In genomic region chr1:168719306-168720111, GRCh38 we compare ENCODE assay signal across 11 cellular contexts. TPM values are rescaled to one million over a fixed set of nuclear protein-coding genes. Genes with fewer than 3 reads are reported as not detected.
DNase-seq lines count a peak whose midpoint lies in the region; ATAC-seq, FAIRE-seq and TF ChIP-seq lines count a peak whose summit lies in the region.
"Had no signal": no experiment of that assay in that cellular context is flagged by ENCODE, and none has a peak within 500 bp of the region (broad histone marks: within the 10 kb centered on the region; RNA-seq: fewer than 3 reads in every experiment).

No MANE protein-coding gene starts in this region.

- H3K27me3 Mint-ChIP-seq in activated T-helper 2 cell treated with anti-CD3 and anti-CD28 coated beads, Interferon-gamma antibody, Interleukin-2, Interleukin-4, amounts not matched to agents 10 μg/mL and 5 μg/mL and 100 μg/mL, durations not matched to agents 14 hours and 24 hours and 36 hours (ENCODE audit: low read depth), result peaks cover 17% of the 10 kb centered on the region
- H3K27me3 Mint-ChIP-seq in activated T-helper 1 cell treated with anti-CD3 and anti-CD28 coated beads, Interleukin-12 subunit alpha, Interleukin-12 subunit beta, Interleukin-2, Interleukin-4 antibody, amounts not matched to agents 30 ng/mL and 10 ng/mL and 1 ng/mL, durations not matched to agents 14 hours and 24 hours and 36 hours (ENCODE audit: insufficient read depth), result peaks cover 19% of the 10 kb centered on the region

- TF ChIP-seq POLR2A in GM12891 (IDR thresholded peaks at IDR 0.05; ENCODE audit: low read depth, low read length), result no peak

- H3K27ac ChIP-seq in epithelial cell of prostate, result no peak overlapping the region
- H3K27ac ChIP-seq: right lobe of liver had no signal

- H3K27ac Mint-ChIP-seq in activated T-helper 2 cell treated with anti-CD3 and anti-CD28 coated beads, Interferon-gamma antibody, Interleukin-2, Interleukin-4, amounts not matched to agents 10 μg/mL and 5 μg/mL and 100 μg/mL, durations not matched to agents 14 hours and 24 hours and 36 hours, result no peak overlapping the region
- H3K27ac Mint-ChIP-seq in activated T-helper 1 cell treated with anti-CD3 and anti-CD28 coated beads, Interleukin-12 subunit alpha, Interleukin-12 subunit beta, Interleukin-2, Interleukin-4 antibody, amounts not matched to agents 30 ng/mL and 10 ng/mL and 1 ng/mL, durations not matched to agents 14 hours and 24 hours and 36 hours, result no peak overlapping the region
- H3K27ac Mint-ChIP-seq: activated T-cell treated with anti-CD3 and anti-CD28 coated beads, Interleukin-2, amount 50 U/mL, for 24 hours; GM23338 had no signal

- DNase-seq in GM12891 (ENCODE audit: insufficient read length, low spot score) (no peak), epithelial cell of prostate (ENCODE audit: low read depth, low spot score) (peak; percentile 69), T-helper 1 cell (no peak)
- DNase-seq in activated T-helper 2 cell treated with anti-CD3 and anti-CD28 coated beads, Interferon-gamma antibody, Interleukin-2, Interleukin-4, amounts not matched to agents 10 μg/mL and 5 μg/mL and 100 μg/mL, durations not matched to agents 14 hours and 24 hours and 36 hours (ENCODE audit: low spot score), result no peak
- DNase-seq in activated T-helper 1 cell treated with anti-CD3 and anti-CD28 coated beads, Interleukin-12 subunit alpha, Interleukin-12 subunit beta, Interleukin-2, Interleukin-4 antibody, amounts not matched to agents 30 ng/mL and 10 ng/mL and 1 ng/mL, durations not matched to agents 14 hours and 24 hours and 36 hours (ENCODE audit: low spot score), result no peak
- DNase-seq in stimulated activated CD4-positive, alpha-beta T cell treated with anti-CD3 and anti-CD28 coated beads, Interleukin-4, amount 100 ng/mL, for 4 hours, result no peak
- DNase-seq: activated T-cell treated with anti-CD3 and anti-CD28 coated beads, Interleukin-2, amount 50 U/mL, for 24 hours; right lobe of liver had no signal

- no peaks in the 10 kb centered on the region for H3K4me1 Mint-ChIP-seq in activated T-helper 2 cell treated with anti-CD3 and anti-CD28 coated beads, Interferon-gamma antibody, Interleukin-2, Interleukin-4, amounts not matched to agents 10 μg/mL and 5 μg/mL and 100 μg/mL, durations not matched to agents 14 hours and 24 hours and 36 hours (ENCODE audit: low read depth)
- H3K4me1 Mint-ChIP-seq in activated T-helper 1 cell treated with anti-CD3 and anti-CD28 coated beads, Interleukin-12 subunit alpha, Interleukin-12 subunit beta, Interleukin-2, Interleukin-4 antibody, amounts not matched to agents 30 ng/mL and 10 ng/mL and 1 ng/mL, durations not matched to agents 14 hours and 24 hours and 36 hours (ENCODE audit: low read depth), result no peaks in the 10 kb centered on the region
- H3K4me1 Mint-ChIP-seq: GM23338 had no signal

- intact Hi-C loops in activated T-helper 2 cell treated with anti-CD3 and anti-CD28 coated beads, Interferon-gamma antibody, Interleukin-2, Interleukin-4, amounts not matched to agents 10 μg/mL and 5 μg/mL and 100 μg/mL, durations not matched to agents 14 hours and 24 hours and 36 hours (cut with micrococcal nuclease), result no loop called here
- intact Hi-C loops in activated T-helper 1 cell treated with anti-CD3 and anti-CD28 coated beads, Interleukin-12 subunit alpha, Interleukin-12 subunit beta, Interleukin-2, Interleukin-4 antibody, amounts not matched to agents 30 ng/mL and 10 ng/mL and 1 ng/mL, durations not matched to agents 14 hours and 24 hours and 36 hours (cut with micrococcal nuclease), result no loop called here

- ATAC-seq in GM21360 (IDR thresholded peaks at IDR 0.05; ENCODE audit: unreplicated experiment), result peak; percentile 90
- peak; percentile 75 for ATAC-seq in HG03342 (IDR thresholded peaks at IDR 0.05; ENCODE audit: unreplicated experiment)
- ATAC-seq: GM23338 had no signal

- no peak overlapping the region for H3K4me3 Mint-ChIP-seq in activated T-helper 2 cell treated with anti-CD3 and anti-CD28 coated beads, Interferon-gamma antibody, Interleukin-2, Interleukin-4, amounts not matched to agents 10 μg/mL and 5 μg/mL and 100 μg/mL, durations not matched to agents 14 hours and 24 hours and 36 hours (ENCODE audit: low read depth)
- no peak overlapping the region for H3K4me3 Mint-ChIP-seq in activated T-helper 1 cell treated with anti-CD3 and anti-CD28 coated beads, Interleukin-12 subunit alpha, Interleukin-12 subunit beta, Interleukin-2, Interleukin-4 antibody, amounts not matched to agents 30 ng/mL and 10 ng/mL and 1 ng/mL, durations not matched to agents 14 hours and 24 hours and 36 hours
- H3K4me3 Mint-ChIP-seq: activated T-cell treated with anti-CD3 and anti-CD28 coated beads, Interleukin-2, amount 50 U/mL, for 24 hours; GM23338 had no signal

- H3K36me3 Mint-ChIP-seq in activated T-helper 2 cell treated with anti-CD3 and anti-CD28 coated beads, Interferon-gamma antibody, Interleukin-2, Interleukin-4, amounts not matched to agents 10 μg/mL and 5 μg/mL and 100 μg/mL, durations not matched to agents 14 hours and 24 hours and 36 hours (ENCODE audit: low read depth), result no peaks in the 10 kb centered on the region
- H3K36me3 Mint-ChIP-seq in activated T-helper 1 cell treated with anti-CD3 and anti-CD28 coated beads, Interleukin-12 subunit alpha, Interleukin-12 subunit beta, Interleukin-2, Interleukin-4 antibody, amounts not matched to agents 30 ng/mL and 10 ng/mL and 1 ng/mL, durations not matched to agents 14 hours and 24 hours and 36 hours (ENCODE audit: low read depth), result no peaks in the 10 kb centered on the region

- peak; percentile 82 for FAIRE-seq in GM12891 (lab: Jason Lieb, UNC)

- H3K9me3 Mint-ChIP-seq in activated T-helper 2 cell treated with anti-CD3 and anti-CD28 coated beads, Interferon-gamma antibody, Interleukin-2, Interleukin-4, amounts not matched to agents 10 μg/mL and 5 μg/mL and 100 μg/mL, durations not matched to agents 14 hours and 24 hours and 36 hours, result no peaks in the 10 kb centered on the region
- H3K9me3 Mint-ChIP-seq in activated T-helper 1 cell treated with anti-CD3 and anti-CD28 coated beads, Interleukin-12 subunit alpha, Interleukin-12 subunit beta, Interleukin-2, Interleukin-4 antibody, amounts not matched to agents 30 ng/mL and 10 ng/mL and 1 ng/mL, durations not matched to agents 14 hours and 24 hours and 36 hours, result no peaks in the 10 kb centered on the region
- H3K9me3 Mint-ChIP-seq: activated T-cell treated with anti-CD3 and anti-CD28 coated beads, Interleukin-2, amount 50 U/mL, for 24 hours; GM23338 had no signal

TF ChIP-seq in GM12891, 5 proteins besides CTCF, POLR2A, EP300 and RAD21:
- TF ChIP-seq POLR2AphosphoS5 (IDR thresholded peaks at IDR 0.05; ENCODE audit: low read depth, low read length) (no peak), POU2F2 (IDR thresholded peaks at IDR 0.05; ENCODE audit: low read depth, low read length) (no peak), PAX5 (IDR thresholded peaks at IDR 0.05; ENCODE audit: insufficient read depth, low read length, severe bottlenecking) (no peak), TAF1 (IDR thresholded peaks at IDR 0.05; ENCODE audit: low read depth, low read length) (no peak), SPI1 (IDR thresholded peaks at IDR 0.05; ENCODE audit: low read depth, low read length) (no peak)

RNA-seq across cellular contexts. Expression of gene DPT, which starts 9.5 kb away (rescaled TPM):
- not detected for polyA plus RNA-seq in GM12891 (2012; ENCODE audit: low read depth, missing spikeins)
- total RNA-seq in activated T-helper 2 cell treated with anti-CD3 and anti-CD28 coated beads, Interferon-gamma antibody, Interleukin-2, Interleukin-4, amounts not matched to agents 10 μg/mL and 5 μg/mL and 100 μg/mL, durations not matched to agents 14 hours and 24 hours and 36 hours, result not detected in 2 replicates
- not detected in 2 replicates for total RNA-seq in activated T-helper 1 cell treated with anti-CD3 and anti-CD28 coated beads, Interleukin-12 subunit alpha, Interleukin-12 subunit beta, Interleukin-2, Interleukin-4 antibody, amounts not matched to agents 30 ng/mL and 10 ng/mL and 1 ng/mL, durations not matched to agents 14 hours and 24 hours and 36 hours
- total RNA-seq: GM23338 had no signal
- polyA plus RNA-seq: GM23338 had no signal
